1 cellular context compared by ENCODE assay signal in genomic region chrX:141469469-141469868, GRCh38.
TF ChIP-seq lines count a peak whose summit lies in the region.

No MANE protein-coding gene starts in this region.

TF ChIP-seq in IMR-90, 13 proteins besides CTCF, POLR2A, EP300 and RAD21:
- TF ChIP-seq RFX5 (IDR thresholded peaks at IDR 0.05; ENCODE audit: low read depth, low read length) (no peak), NFE2L2 (IDR thresholded peaks at IDR 0.05; ENCODE audit: low read depth, low read length) (no peak), ELK1 (IDR thresholded peaks at IDR 0.05; ENCODE audit: borderline replicate concordance, low read depth, low read length) (no peak), RCOR1 (IDR thresholded peaks at IDR 0.05; ENCODE audit: insufficient replicate concordance, low read length) (no peak), MAZ (IDR thresholded peaks at IDR 0.05; ENCODE audit: borderline replicate concordance, low read depth, low read length) (no peak), MAFK (IDR thresholded peaks at IDR 0.05; ENCODE audit: low read depth, low read length) (no peak)
